Comparison of ENCODE assay signal across 18 cellular contexts in the genomic region with DNA sequence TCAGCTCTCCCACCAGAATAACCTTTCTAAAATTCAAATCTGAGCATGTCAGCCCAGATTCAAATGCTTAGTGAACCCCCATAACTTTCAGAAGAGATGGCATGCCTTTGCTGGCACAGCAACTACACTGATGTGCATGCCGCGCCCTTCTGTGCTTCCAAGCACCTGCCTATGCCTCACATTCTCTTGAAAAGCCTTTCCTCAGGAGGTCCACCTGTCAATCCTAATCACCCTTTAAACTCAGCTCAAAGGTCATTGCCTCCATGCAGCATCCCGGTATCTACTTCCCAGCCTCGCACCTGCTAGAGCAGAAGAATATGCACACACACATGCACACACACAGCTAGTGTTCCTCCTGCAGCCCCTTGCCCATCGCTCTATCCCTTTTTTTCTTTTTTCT. TPM values are rescaled to one million over a fixed set of nuclear protein-coding genes. Genes with fewer than 3 reads are reported as not detected.
DNase-seq lines count a peak whose midpoint lies in the region; ATAC-seq and TF ChIP-seq lines count a peak whose summit lies in the region.
"Had no signal": no experiment of that assay in that cellular context is flagged by ENCODE, and none has a peak within 500 bp of the region (broad histone marks: within the 10 kb centered on the region; RNA-seq: fewer than 3 reads in every experiment).

No MANE protein-coding gene starts in this region.

- H2AFZ ChIP-seq in IMR-90 (replicated peaks; ENCODE audit: low read length, poor library complexity), result no peak overlapping the region

- H2BK20ac ChIP-seq in IMR-90 (ENCODE audit: low read depth, low read length), result no peak overlapping the region

- no peak overlapping the region for H2BK120ac ChIP-seq in IMR-90 (ENCODE audit: low read depth, low read length)

- H3K4me1 ChIP-seq in IMR-90 (ENCODE audit: control insufficient read depth, insufficient read depth, low read length), result peaks cover 27% of the 10 kb centered on the region

- peaks cover 0 to 26% of the 10 kb centered on the region in 2 experiments; a peak in 2 of 4 replicates for H3K79me1 ChIP-seq in IMR-90 (ENCODE audit: low read depth in 1 of 2, low read length in 2 of 2)

- no peak overlapping the region for H3K56ac ChIP-seq in IMR-90 (ENCODE audit: extremely low read depth, insufficient read depth, low read length)

- ATAC-seq in activated CD4-positive, alpha-beta T cell treated with anti-CD3 and anti-CD28 coated beads for 36 hours, result no peak
- ATAC-seq in IMR-90 (ENCODE audit: low read depth) (no peak), HG03439 (IDR thresholded peaks at IDR 0.05; ENCODE audit: unreplicated experiment) (no peak)
- ATAC-seq: A549 had no signal

- no peaks in the 10 kb centered on the region for H3K9me3 Mint-ChIP-seq in activated CD4-positive, alpha-beta T cell treated with anti-CD3 and anti-CD28 coated beads for 36 hours (ENCODE audit: low read depth)
- no peaks in the 10 kb centered on the region for H3K9me3 Mint-ChIP-seq in activated CD4-positive, alpha-beta T cell treated with anti-CD3 and anti-CD28 coated beads, Interleukin-2, amount 10 ng/mL, durations not matched to agents 24 days and 14 days
- H3K9me3 Mint-ChIP-seq in chondrocyte (ENCODE audit: low read depth) (no peaks in the 10 kb centered on the region), progenitor cell of endocrine pancreas (ENCODE audit: low read depth) (no peaks in the 10 kb centered on the region)
- H3K9me3 Mint-ChIP-seq: CD4-positive, CD25-positive, alpha-beta regulatory T cell; HFFc6 had no signal

- H3K27me3 ChIP-seq in IMR-90 (ENCODE audit: control insufficient read depth, insufficient read depth, low read length), result no peaks in the 10 kb centered on the region

- no peak overlapping the region for H3K23ac ChIP-seq in IMR-90 (ENCODE audit: low read depth, low read length)

- no peak overlapping the region; the same call in 2 of the 3 replicates for H2BK15ac ChIP-seq in IMR-90 (ENCODE audit: low read depth, low read length)

- no peak overlapping the region for H2AK5ac ChIP-seq in IMR-90 (ENCODE audit: low read depth, low read length)

- H3K4me3 ChIP-seq in IMR-90 (ENCODE audit: insufficient read depth, low read depth, low read length), result no peak overlapping the region
- H3K4me3 ChIP-seq: A549 had no signal

- H3K36me3 ChIP-seq in IMR-90 (ENCODE audit: control insufficient read depth, insufficient read depth, low read length), result no peaks in the 10 kb centered on the region

- POLR2A ChIA-PET in activated CD4-positive, alpha-beta T cell treated with anti-CD3 and anti-CD28 coated beads for 36 hours (lab: Charles Lee), result no interaction called here
- POLR2A ChIA-PET in IMR-90 (lab: Charles Lee; ENCODE audit: unreplicated experiment), result interaction anchor here (3.7 kb wide), 1 partner anchor 36 kb away, joined by 28 read pairs; a partner anchor contains a TSS

- CTCF ChIA-PET in activated CD4-positive, alpha-beta T cell treated with anti-CD3 and anti-CD28 coated beads for 36 hours (lab: Charles Lee), result interaction anchor here (0.9 to 6.3 kb wide), 5 partner anchors 11 to 60 kb away, joined by 3 to 97 read pairs (median 29); no protein-coding TSS in a partner anchor
- CTCF ChIA-PET in IMR-90 (lab: Yijun Ruan, JAX), result interaction anchor here (0.6 to 0.8 kb wide), 2 partner anchors 37 to 60 kb away, joined by 4 to 6 read pairs; no protein-coding TSS in a partner anchor

- no peak overlapping the region for H3K27ac ChIP-seq in IMR-90 (ENCODE audit: insufficient read depth, low read length)
- H3K27ac ChIP-seq: HL-60 had no signal

- BruUV-seq in IMR-90 (replicated peaks; lab: Mats Ljungman, UMichigan), result no TSS peak

- in situ Hi-C loops in IMR-90 (cut with MboI; ENCODE audit: low sequenced_read_pairs), result no loop called here

- H3K4me3 Mint-ChIP-seq in activated CD4-positive, alpha-beta T cell treated with anti-CD3 and anti-CD28 coated beads for 36 hours, result no peak overlapping the region
- H3K4me3 Mint-ChIP-seq in activated CD4-positive, alpha-beta T cell treated with anti-CD3 and anti-CD28 coated beads, Interleukin-2, amount 10 ng/mL, durations not matched to agents 24 days and 14 days, result no peak overlapping the region
- H3K4me3 Mint-ChIP-seq in chondrocyte (ENCODE audit: unreplicated experiment) (no peak overlapping the region), progenitor cell of endocrine pancreas (ENCODE audit: low read depth) (no peak overlapping the region)
- H3K4me3 Mint-ChIP-seq: CD4-positive, CD25-positive, alpha-beta regulatory T cell; HFFc6 had no signal

- H4K8ac ChIP-seq in IMR-90 (ENCODE audit: low read depth in 2 of 2, low read length in 2 of 2), result no peak overlapping the region

- WGBS in IMR-90 (ENCODE audit: extremely low coverage in 2 of 2, insufficient read length in 1 of 2), 2 experiments, result 100% methylated on average over 2 of the region's 5 CpGs; no CpG with 5 or more reads in 1 of the 2 experiments

- no peak overlapping the region; the same call in 1 of the 2 replicates for H4K91ac ChIP-seq in IMR-90 (ENCODE audit: insufficient read depth, low read depth, low read length)

- H3K36me3 Mint-ChIP-seq in activated CD4-positive, alpha-beta T cell treated with anti-CD3 and anti-CD28 coated beads for 36 hours (ENCODE audit: low read depth), result no peaks in the 10 kb centered on the region
- no peaks in the 10 kb centered on the region for H3K36me3 Mint-ChIP-seq in activated CD4-positive, alpha-beta T cell treated with anti-CD3 and anti-CD28 coated beads, Interleukin-2, amount 10 ng/mL, durations not matched to agents 24 days and 14 days (ENCODE audit: low read depth)
- H3K36me3 Mint-ChIP-seq in chondrocyte (ENCODE audit: low read depth), result no peaks in the 10 kb centered on the region
- no peaks in the 10 kb centered on the region for H3K36me3 Mint-ChIP-seq in progenitor cell of endocrine pancreas (ENCODE audit: insufficient read depth)
- H3K36me3 Mint-ChIP-seq: CD4-positive, CD25-positive, alpha-beta regulatory T cell had no signal

- no peak for DNase-seq in activated CD4-positive, alpha-beta T cell treated with anti-CD3 and anti-CD28 coated beads for 36 hours
- no peak for DNase-seq in activated CD4-positive, alpha-beta T cell treated with anti-CD3 and anti-CD28 coated beads, Interleukin-2, amount 10 ng/mL, durations not matched to agents 24 days and 14 days
- no peak for DNase-seq in IMR-90
- no peak for DNase-seq in chondrocyte (ENCODE audit: low spot score)
- DNase-seq in progenitor cell of endocrine pancreas (ENCODE audit: low spot score, unreplicated experiment), result no peak
- DNase-seq in activated naive CD4-positive, alpha-beta T cell treated with Interleukin-2 at 50 U/mL for 16 hours, result no peak
- DNase-seq in stimulated activated CD4-positive, alpha-beta T cell treated with anti-CD3 and anti-CD28 coated beads, Interleukin-1b, Interleukin-23, amount 100 ng/mL, for 48 hours, result no peak
- DNase-seq: CD4-positive, CD25-positive, alpha-beta regulatory T cell; GOT3; HFFc6; KBM-7; NCI-H1436 treated with DMSO at 0.1 percent for 48 hours; NCI-H2227 treated with DMSO at 0.1 percent for 48 hours; NCI-H524 treated with DMSO at 0.1 percent for 48 hours; SIG-M5 had no signal

- no peak for TF ChIP-seq RAD21 in IMR-90 (IDR thresholded peaks at IDR 0.05; ENCODE audit: low read length)

- no peak overlapping the region for H4K5ac ChIP-seq in IMR-90 (ENCODE audit: low read depth, low read length)

- TF ChIP-seq POLR2A in IMR-90 (IDR thresholded peaks at IDR 0.05; ENCODE audit: low read depth, low read length), result no peak

- H3K9me1 ChIP-seq in IMR-90 (ENCODE audit: insufficient read depth, low read length), result peaks cover 23% of the 10 kb centered on the region

- no peak overlapping the region for H3K9ac ChIP-seq in IMR-90 (ENCODE audit: low read depth, low read length)

- no peaks in the 10 kb centered on the region for H3K9me3 ChIP-seq in IMR-90 (ENCODE audit: control insufficient read depth, insufficient read depth, low read length)
- H3K9me3 ChIP-seq: A549 had no signal

- dilution Hi-C loops in IMR-90 (cut with HindIII; ENCODE audit: low sequenced_read_pairs, unreplicated experiment), result no loop called here

- H2BK5ac ChIP-seq in IMR-90 (ENCODE audit: low read depth, low read length, poor library complexity, severe bottlenecking), result no peak overlapping the region

- H3K4me2 ChIP-seq in IMR-90 (ENCODE audit: low read depth, low read length), result no peak overlapping the region
- H3K4me2 ChIP-seq: A549 had no signal

- peak overlapping the region; percentile 65 for H2AK9ac ChIP-seq in IMR-90 (replicated peaks; ENCODE audit: low read depth, low read length, poor library complexity)

- H3K4ac ChIP-seq in IMR-90 (ENCODE audit: low read depth, low read length), result peak overlapping the region; percentile 29

- TF ChIP-seq CTCF in IMR-90 (conservative IDR thresholded peaks at IDR 0.05; ENCODE audit: low read depth, low read length), result no peak
- TF ChIP-seq CTCF in chondrocyte (IDR thresholded peaks at IDR 0.05), result no peak
- no peak for TF ChIP-seq CTCF in progenitor cell of endocrine pancreas (IDR thresholded peaks at IDR 0.05; ENCODE audit: unreplicated experiment)

- intact Hi-C loops in activated CD4-positive, alpha-beta T cell treated with anti-CD3 and anti-CD28 coated beads for 36 hours (cut with DNase I, micrococcal nuclease), result loop anchor here in 1 of 2 experiments (10.0 kb wide), 1 partner anchor 394 kb away; a partner anchor contains a TSS
- intact Hi-C loops in activated CD4-positive, alpha-beta T cell treated with anti-CD3 and anti-CD28 coated beads, Interleukin-2, amount 10 ng/mL, durations not matched to agents 24 days and 14 days (cut with micrococcal nuclease), result loop anchor here (5.0 kb wide), 1 partner anchor 61 kb away; a partner anchor contains a TSS
- intact Hi-C loops in IMR-90 (cut with micrococcal nuclease), result no loop called here

- no peak overlapping the region for H3K14ac ChIP-seq in IMR-90 (replicated peaks; ENCODE audit: low read depth, low read length)

- H3K4me1 Mint-ChIP-seq in activated CD4-positive, alpha-beta T cell treated with anti-CD3 and anti-CD28 coated beads for 36 hours, result peaks cover 62% of the 10 kb centered on the region
- H3K4me1 Mint-ChIP-seq in activated CD4-positive, alpha-beta T cell treated with anti-CD3 and anti-CD28 coated beads, Interleukin-2, amount 10 ng/mL, durations not matched to agents 24 days and 14 days, result peaks cover 49% of the 10 kb centered on the region
- H3K4me1 Mint-ChIP-seq in chondrocyte (ENCODE audit: low read depth) (peaks cover 49% of the 10 kb centered on the region), progenitor cell of endocrine pancreas (ENCODE audit: low read depth) (peaks cover 30% of the 10 kb centered on the region)

- no peaks in the 10 kb centered on the region for H4K20me1 ChIP-seq in IMR-90 (ENCODE audit: insufficient read depth, low read length)

- H3K18ac ChIP-seq in IMR-90 (ENCODE audit: low read depth, low read length), result no peak overlapping the region

- H3K27me3 Mint-ChIP-seq in activated CD4-positive, alpha-beta T cell treated with anti-CD3 and anti-CD28 coated beads for 36 hours, result no peaks in the 10 kb centered on the region
- no peaks in the 10 kb centered on the region for H3K27me3 Mint-ChIP-seq in activated CD4-positive, alpha-beta T cell treated with anti-CD3 and anti-CD28 coated beads, Interleukin-2, amount 10 ng/mL, durations not matched to agents 24 days and 14 days
- H3K27me3 Mint-ChIP-seq in chondrocyte (ENCODE audit: low read depth), result no peaks in the 10 kb centered on the region
- H3K27me3 Mint-ChIP-seq in progenitor cell of endocrine pancreas, result no peaks in the 10 kb centered on the region

- peak overlapping the region; percentile 49 for H3K27ac Mint-ChIP-seq in activated CD4-positive, alpha-beta T cell treated with anti-CD3 and anti-CD28 coated beads for 36 hours
- H3K27ac Mint-ChIP-seq in activated CD4-positive, alpha-beta T cell treated with anti-CD3 and anti-CD28 coated beads, Interleukin-2, amount 10 ng/mL, durations not matched to agents 24 days and 14 days, result no peak overlapping the region
- H3K27ac Mint-ChIP-seq in chondrocyte (ENCODE audit: unreplicated experiment) (peak overlapping the region; percentile 13), progenitor cell of endocrine pancreas (peak overlapping the region; percentile 43)

RNA-seq across cellular contexts. Expression of a gene that starts 5.2 kb away (rescaled TPM):
- total RNA-seq in activated CD4-positive, alpha-beta T cell treated with anti-CD3 and anti-CD28 coated beads for 36 hours, result 1 to 10 TPM; 3.3 to 7.0 TPM
- total RNA-seq in activated CD4-positive, alpha-beta T cell treated with anti-CD3 and anti-CD28 coated beads, Interleukin-2, amount 10 ng/mL, durations not matched to agents 24 days and 14 days, result 0.40 and 1.2 TPM in 2 replicates
- total RNA-seq in IMR-90 (2012; rRNA removed) (3.6 and 4.4 TPM in 2 replicates), chondrocyte (15.4 to 22.2 TPM (median 18.9 TPM) in 3 replicates), progenitor cell of endocrine pancreas (0.36 and 1.6 TPM in 2 replicates)
- 7.9 and 9.5 TPM in 2 replicates for polyA plus RNA-seq in IMR-90 (2012; rRNA removed)
- polyA plus RNA-seq in IMR-90 (2012; cell fraction: cytosol; rRNA removed), result 6.2 and 11.3 TPM in 2 replicates
- 5.1 TPM in 2 replicates for polyA plus RNA-seq in IMR-90 (2012; cell fraction: nucleus; rRNA removed; ENCODE audit: low replicate concordance)
- total RNA-seq: CD4-positive, CD25-positive, alpha-beta regulatory T cell had no signal
- polyA plus RNA-seq: CD4-positive, CD25-positive, alpha-beta regulatory T cell had no signal

RNA-seq across cellular contexts. Expression of a gene that starts 21.8 kb away (rescaled TPM):
- not detected for total RNA-seq in activated CD4-positive, alpha-beta T cell treated with anti-CD3 and anti-CD28 coated beads for 36 hours
- total RNA-seq in activated CD4-positive, alpha-beta T cell treated with anti-CD3 and anti-CD28 coated beads, Interleukin-2, amount 10 ng/mL, durations not matched to agents 24 days and 14 days, result not detected in 2 replicates
- total RNA-seq in IMR-90 (2012; rRNA removed) (1.4 and 2.9 TPM in 2 replicates), chondrocyte (6.5 to 10.8 TPM (median 8.7 TPM) in 3 replicates), progenitor cell of endocrine pancreas (0.46 and 1.5 TPM in 2 replicates)
- 4.5 and 6.2 TPM in 2 replicates for polyA plus RNA-seq in IMR-90 (2012; rRNA removed)
- 5.1 and 8.9 TPM in 2 replicates for polyA plus RNA-seq in IMR-90 (2012; cell fraction: cytosol; rRNA removed)
- 3.3 and 5.1 TPM in 2 replicates for polyA plus RNA-seq in IMR-90 (2012; cell fraction: nucleus; rRNA removed; ENCODE audit: low replicate concordance)
- total RNA-seq: CD4-positive, CD25-positive, alpha-beta regulatory T cell had no signal
- polyA plus RNA-seq: CD4-positive, CD25-positive, alpha-beta regulatory T cell had no signal

RNA-seq across cellular contexts. Expression of a gene that starts 25.3 kb away (rescaled TPM):
- total RNA-seq in activated CD4-positive, alpha-beta T cell treated with anti-CD3 and anti-CD28 coated beads for 36 hours, result 100 to 1,000 TPM in 1 of 2 experiments, 10 to 100 TPM in 1; 84.8 to 166 TPM
- 132 and 134 TPM in 2 replicates for total RNA-seq in activated CD4-positive, alpha-beta T cell treated with anti-CD3 and anti-CD28 coated beads, Interleukin-2, amount 10 ng/mL, durations not matched to agents 24 days and 14 days
- total RNA-seq in IMR-90 (2012; rRNA removed) (5.6 and 7.5 TPM in 2 replicates), chondrocyte (331 to 404 TPM (median 388 TPM) in 3 replicates), progenitor cell of endocrine pancreas (7.6 and 11.1 TPM in 2 replicates)
- polyA plus RNA-seq in IMR-90 (2012; rRNA removed), result 15.0 and 16.6 TPM in 2 replicates
- polyA plus RNA-seq in IMR-90 (2012; cell fraction: cytosol; rRNA removed), result 17.1 and 25.7 TPM in 2 replicates
- polyA plus RNA-seq in IMR-90 (2012; cell fraction: nucleus; rRNA removed; ENCODE audit: low replicate concordance), result 3.3 and 5.2 TPM in 2 replicates

RNA-seq across cellular contexts. Expression of a gene that starts 30.1 kb away (rescaled TPM):
- 1 to 10 TPM; 2.4 to 3.4 TPM for total RNA-seq in activated CD4-positive, alpha-beta T cell treated with anti-CD3 and anti-CD28 coated beads for 36 hours
- total RNA-seq in activated CD4-positive, alpha-beta T cell treated with anti-CD3 and anti-CD28 coated beads, Interleukin-2, amount 10 ng/mL, durations not matched to agents 24 days and 14 days, result 2.3 and 2.6 TPM in 2 replicates
- 0.56 TPM in 1 of 2 replicates, not detected in the other for total RNA-seq in IMR-90 (2012; rRNA removed)
- 0.27 and 0.55 TPM in 2 replicates for polyA plus RNA-seq in IMR-90 (2012; rRNA removed)
- 1.1 TPM in 1 of 2 replicates, not detected in the other for polyA plus RNA-seq in IMR-90 (2012; cell fraction: cytosol; rRNA removed)
- not detected in 2 replicates for polyA plus RNA-seq in IMR-90 (2012; cell fraction: nucleus; rRNA removed; ENCODE audit: low replicate concordance)
- total RNA-seq in chondrocyte, result 0.47 to 0.94 TPM in 2 of 3 replicates, not detected in the other
- not detected in 2 replicates for total RNA-seq in progenitor cell of endocrine pancreas

RNA-seq across cellular contexts. Expression of a gene that starts 35.1 kb away (rescaled TPM):
- total RNA-seq in activated CD4-positive, alpha-beta T cell treated with anti-CD3 and anti-CD28 coated beads for 36 hours, result 100 to 1,000 TPM; 219 to 349 TPM
- total RNA-seq in activated CD4-positive, alpha-beta T cell treated with anti-CD3 and anti-CD28 coated beads, Interleukin-2, amount 10 ng/mL, durations not matched to agents 24 days and 14 days, result 166 and 174 TPM in 2 replicates
- total RNA-seq in IMR-90 (2012; rRNA removed) (373 and 555 TPM in 2 replicates), chondrocyte (1.4 to 12.1 TPM (median 10.9 TPM) in 3 replicates), progenitor cell of endocrine pancreas (12.5 and 14.8 TPM in 2 replicates)
- 1,755 and 2,394 TPM in 2 replicates for polyA plus RNA-seq in IMR-90 (2012; rRNA removed)
- polyA plus RNA-seq in IMR-90 (2012; cell fraction: cytosol; rRNA removed), result 755 and 1,450 TPM in 2 replicates
- 227 and 313 TPM in 2 replicates for polyA plus RNA-seq in IMR-90 (2012; cell fraction: nucleus; rRNA removed; ENCODE audit: low replicate concordance)
